ENCODE assay signal across 30 cellular contexts in genomic region chr4:149555146-149555545, GRCh38.
DNase-seq lines count a peak whose midpoint lies in the region; ATAC-seq and TF ChIP-seq lines count a peak whose summit lies in the region.
"Had no signal": no experiment of that assay in that cellular context is flagged by ENCODE, and none has a peak within 500 bp of the region (broad histone marks: within the 10 kb centered on the region; RNA-seq: fewer than 3 reads in every experiment).

No MANE protein-coding gene starts in this region.

- DNase-seq in H4 (ENCODE audit: low spot score) (peak; percentile 5), RWPE1 (ENCODE audit: low spot score) (peak; percentile 12), choroid plexus epithelial cell (ENCODE audit: low read depth) (peak; percentile 50), kidney tubule cell (ENCODE audit: low spot score) (peak; percentile 63), SW480 (ENCODE audit: low spot score) (no peak), cerebellum (ENCODE audit: low spot score) (no peak)
- no peak for DNase-seq in activated CD4-positive, CD25-positive, alpha-beta regulatory T cell treated with anti-CD3 and anti-CD28 coated beads, Interleukin-2, amount 50 U/mL, for 72 hours
- DNase-seq: ACHN; activated CD4-positive, alpha-beta T cell treated with anti-CD3 and anti-CD28 coated beads, Interleukin-2, amount 10 ng/mL, durations not matched to agents 24 days and 14 days; activated gamma-delta T cell; activated naive CD8-positive, alpha-beta T cell treated with anti-CD3 and anti-CD28 coated beads, Interleukin-2, amount 10 ng/mL, durations not matched to agents 7 days and 5 days; activated T-cell treated with anti-CD3 and anti-CD28 coated beads, Interleukin-2, amount 50 U/mL, for 24 hours; body of pancreas; COR-L47; DMS79; naive thymus-derived CD4-positive, alpha-beta T cell; NCI-H146; stimulated activated CD4-positive, alpha-beta T cell treated with anti-CD3 and anti-CD28 coated beads, Interleukin-4, amount 100 ng/mL, for 1 hour had no signal

- POLR2A ChIA-PET in RWPE1 (lab: Yijun Ruan, JAX; ENCODE audit: low non-redundant PET), result no interaction called here

- no peak overlapping the region for H3K27ac ChIP-seq in RWPE1
- H3K27ac ChIP-seq: BLaER1, body of pancreas, coronary artery, gastroesophageal sphincter, KMS-11, right atrium auricular region, upper lobe of left lung, VCaP had no signal

- no peak overlapping the region for H3K4me3 ChIP-seq in choroid plexus epithelial cell (ENCODE audit: low read depth, low read length)
- H3K4me3 ChIP-seq: BLaER1, body of pancreas, coronary artery, gastroesophageal sphincter, right atrium auricular region, upper lobe of left lung had no signal

- ATAC-seq in GM18520 (IDR thresholded peaks at IDR 0.05; ENCODE audit: unreplicated experiment), result no peak
- ATAC-seq: body of pancreas; esophagus mucosa; gastroesophageal sphincter; HCT116; naive thymus-derived CD4-positive, alpha-beta T cell; Right ventricle myocardium inferior; SK-N-SH treated with all-trans-retinoic acid at 6 μM for 48 hours had no signal

- TF ChIP-seq CTCF in RWPE1 (conservative IDR thresholded peaks at IDR 0.05; ENCODE audit: low read depth) (no peak), choroid plexus epithelial cell (conservative IDR thresholded peaks at IDR 0.05; ENCODE audit: low read depth, low read length) (no peak)

- CTCF ChIA-PET in RWPE1 (lab: Yijun Ruan, JAX), result no interaction called here

Comparison
In these comparisons a context has a peak if more than half of its experiments do, and no peak if none do; other contexts are left out.
1. DNase-seq: peak in H4 (single experiment), RWPE1 (single experiment), choroid plexus epithelial cell (single experiment) and kidney tubule cell (single experiment); none in SW480 (single experiment), cerebellum (single experiment) and activated CD4-positive, CD25-positive, alpha-beta regulatory T cell treated with anti-CD3 and anti-CD28 coated beads, Interleukin-2, amount 50 U/mL, for 72 hours (single experiment).